In the genomic region with DNA sequence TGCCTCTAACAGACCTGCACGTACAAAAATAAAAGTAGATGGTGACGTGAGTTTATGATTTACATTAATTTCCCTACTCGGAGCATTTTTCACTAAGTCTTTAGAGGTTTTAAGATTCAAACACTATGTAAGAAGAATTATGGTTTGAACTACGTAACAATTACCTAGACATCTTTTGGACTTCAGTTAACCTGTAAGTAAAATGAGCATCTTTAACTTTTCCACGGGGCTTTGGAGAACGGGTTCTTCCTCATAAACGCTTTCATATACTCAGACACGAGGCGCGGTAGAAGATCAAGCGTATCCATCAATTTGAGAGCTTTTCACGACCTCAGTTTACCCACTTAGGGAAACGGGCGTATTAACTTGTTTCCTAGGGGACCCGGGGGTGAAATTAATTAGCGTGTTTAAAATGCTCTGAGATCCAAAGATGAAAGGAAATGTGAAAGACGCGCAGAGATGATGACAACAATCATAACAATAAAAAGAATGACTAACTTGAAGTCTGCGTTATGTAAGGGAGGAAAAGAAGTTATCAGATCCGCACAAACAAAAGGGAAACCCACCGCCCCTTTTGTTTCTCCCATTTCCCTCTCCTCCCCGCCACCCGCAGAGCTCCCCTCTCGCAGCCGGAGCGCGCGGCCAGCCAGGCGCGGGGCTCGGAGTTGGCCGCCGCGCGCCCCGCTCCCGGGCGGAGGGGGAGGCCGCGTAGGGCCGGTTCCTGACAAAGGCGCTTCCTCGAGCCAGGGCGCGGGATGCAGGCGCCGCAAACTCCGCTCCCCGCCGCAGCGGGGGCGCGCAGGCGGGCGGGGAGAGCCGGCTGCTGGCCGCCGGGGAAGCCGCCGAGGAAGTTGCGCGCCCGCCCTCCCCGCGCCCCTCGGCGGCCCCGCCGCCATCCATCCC, we compare ENCODE assay signal across 1 cellular context.
A peak's percentile ranks its signal among the peaks of the same experiment; 100 is the strongest.
TF ChIP-seq lines count a peak whose summit lies in the region.

No MANE protein-coding gene starts in this region.

TF ChIP-seq in K562, 482 proteins besides CTCF, POLR2A, EP300 and RAD21 (continued from another document and continues in another):
- TF ChIP-seq, protein P1, sequence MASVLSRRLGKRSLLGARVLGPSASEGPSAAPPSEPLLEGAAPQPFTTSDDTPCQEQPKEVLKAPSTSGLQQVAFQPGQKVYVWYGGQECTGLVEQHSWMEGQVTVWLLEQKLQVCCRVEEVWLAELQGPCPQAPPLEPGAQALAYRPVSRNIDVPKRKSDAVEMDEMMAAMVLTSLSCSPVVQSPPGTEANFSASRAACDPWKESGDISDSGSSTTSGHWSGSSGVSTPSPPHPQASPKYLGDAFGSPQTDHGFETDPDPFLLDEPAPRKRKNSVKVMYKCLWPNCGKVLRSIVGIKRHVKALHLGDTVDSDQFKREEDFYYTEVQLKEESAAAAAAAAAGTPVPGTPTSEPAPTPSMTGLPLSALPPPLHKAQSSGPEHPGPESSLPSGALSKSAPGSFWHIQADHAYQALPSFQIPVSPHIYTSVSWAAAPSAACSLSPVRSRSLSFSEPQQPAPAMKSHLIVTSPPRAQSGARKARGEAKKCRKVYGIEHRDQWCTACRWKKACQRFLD (CRISPR knock-in tag; IDR thresholded peaks at IDR 0.05) = no peak
- TF ChIP-seq ZNF584 (CRISPR knock-in tag; IDR thresholded peaks at IDR 0.05; ENCODE audit: low read depth) = no peak
- peak; percentile 49; the same call in 1 of the 2 replicates for TF ChIP-seq LEF1 (IDR thresholded peaks at IDR 0.05)
- peak; percentile 17 for TF ChIP-seq TBP (optimal IDR thresholded peaks at IDR 0.05; ENCODE audit: low read depth, low read length)
- peak; percentile 30; the same call in 1 of the 2 replicates for TF ChIP-seq SIN3B (IDR thresholded peaks at IDR 0.05; ENCODE audit: low read depth)
- TF ChIP-seq, protein P2, sequence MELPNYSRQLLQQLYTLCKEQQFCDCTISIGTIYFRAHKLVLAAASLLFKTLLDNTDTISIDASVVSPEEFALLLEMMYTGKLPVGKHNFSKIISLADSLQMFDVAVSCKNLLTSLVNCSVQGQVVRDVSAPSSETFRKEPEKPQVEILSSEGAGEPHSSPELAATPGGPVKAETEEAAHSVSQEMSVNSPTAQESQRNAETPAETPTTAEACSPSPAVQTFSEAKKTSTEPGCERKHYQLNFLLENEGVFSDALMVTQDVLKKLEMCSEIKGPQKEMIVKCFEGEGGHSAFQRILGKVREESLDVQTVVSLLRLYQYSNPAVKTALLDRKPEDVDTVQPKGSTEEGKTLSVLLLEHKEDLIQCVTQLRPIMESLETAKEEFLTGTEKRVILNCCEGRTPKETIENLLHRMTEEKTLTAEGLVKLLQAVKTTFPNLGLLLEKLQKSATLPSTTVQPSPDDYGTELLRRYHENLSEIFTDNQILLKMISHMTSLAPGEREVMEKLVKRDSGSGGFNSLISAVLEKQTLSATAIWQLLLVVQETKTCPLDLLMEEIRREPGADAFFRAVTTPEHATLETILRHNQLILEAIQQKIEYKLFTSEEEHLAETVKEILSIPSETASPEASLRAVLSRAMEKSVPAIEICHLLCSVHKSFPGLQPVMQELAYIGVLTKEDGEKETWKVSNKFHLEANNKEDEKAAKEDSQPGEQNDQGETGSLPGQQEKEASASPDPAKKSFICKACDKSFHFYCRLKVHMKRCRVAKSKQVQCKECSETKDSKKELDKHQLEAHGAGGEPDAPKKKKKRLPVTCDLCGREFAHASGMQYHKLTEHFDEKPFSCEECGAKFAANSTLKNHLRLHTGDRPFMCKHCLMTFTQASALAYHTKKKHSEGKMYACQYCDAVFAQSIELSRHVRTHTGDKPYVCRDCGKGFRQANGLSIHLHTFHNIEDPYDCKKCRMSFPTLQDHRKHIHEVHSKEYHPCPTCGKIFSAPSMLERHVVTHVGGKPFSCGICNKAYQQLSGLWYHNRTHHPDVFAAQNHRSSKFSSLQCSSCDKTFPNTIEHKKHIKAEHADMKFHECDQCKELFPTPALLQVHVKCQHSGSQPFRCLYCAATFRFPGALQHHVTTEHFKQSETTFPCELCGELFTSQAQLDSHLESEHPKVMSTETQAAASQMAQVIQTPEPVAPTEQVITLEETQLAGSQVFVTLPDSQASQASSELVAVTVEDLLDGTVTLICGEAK (IDR thresholded peaks at IDR 0.05) = peak; percentile 11; the same call in 1 of the 2 replicates
- TF ChIP-seq, protein P2 (CRISPR knock-in tag; IDR thresholded peaks at IDR 0.05) = no peak
- no peak for TF ChIP-seq NFIC (IDR thresholded peaks at IDR 0.05)
- TF ChIP-seq SETDB1 (IDR thresholded peaks at IDR 0.05; ENCODE audit: low read length) = no peak
- TF ChIP-seq PURB (CRISPR knock-in tag; IDR thresholded peaks at IDR 0.05; ENCODE audit: low read depth) = no peak
- TF ChIP-seq, protein P3, sequence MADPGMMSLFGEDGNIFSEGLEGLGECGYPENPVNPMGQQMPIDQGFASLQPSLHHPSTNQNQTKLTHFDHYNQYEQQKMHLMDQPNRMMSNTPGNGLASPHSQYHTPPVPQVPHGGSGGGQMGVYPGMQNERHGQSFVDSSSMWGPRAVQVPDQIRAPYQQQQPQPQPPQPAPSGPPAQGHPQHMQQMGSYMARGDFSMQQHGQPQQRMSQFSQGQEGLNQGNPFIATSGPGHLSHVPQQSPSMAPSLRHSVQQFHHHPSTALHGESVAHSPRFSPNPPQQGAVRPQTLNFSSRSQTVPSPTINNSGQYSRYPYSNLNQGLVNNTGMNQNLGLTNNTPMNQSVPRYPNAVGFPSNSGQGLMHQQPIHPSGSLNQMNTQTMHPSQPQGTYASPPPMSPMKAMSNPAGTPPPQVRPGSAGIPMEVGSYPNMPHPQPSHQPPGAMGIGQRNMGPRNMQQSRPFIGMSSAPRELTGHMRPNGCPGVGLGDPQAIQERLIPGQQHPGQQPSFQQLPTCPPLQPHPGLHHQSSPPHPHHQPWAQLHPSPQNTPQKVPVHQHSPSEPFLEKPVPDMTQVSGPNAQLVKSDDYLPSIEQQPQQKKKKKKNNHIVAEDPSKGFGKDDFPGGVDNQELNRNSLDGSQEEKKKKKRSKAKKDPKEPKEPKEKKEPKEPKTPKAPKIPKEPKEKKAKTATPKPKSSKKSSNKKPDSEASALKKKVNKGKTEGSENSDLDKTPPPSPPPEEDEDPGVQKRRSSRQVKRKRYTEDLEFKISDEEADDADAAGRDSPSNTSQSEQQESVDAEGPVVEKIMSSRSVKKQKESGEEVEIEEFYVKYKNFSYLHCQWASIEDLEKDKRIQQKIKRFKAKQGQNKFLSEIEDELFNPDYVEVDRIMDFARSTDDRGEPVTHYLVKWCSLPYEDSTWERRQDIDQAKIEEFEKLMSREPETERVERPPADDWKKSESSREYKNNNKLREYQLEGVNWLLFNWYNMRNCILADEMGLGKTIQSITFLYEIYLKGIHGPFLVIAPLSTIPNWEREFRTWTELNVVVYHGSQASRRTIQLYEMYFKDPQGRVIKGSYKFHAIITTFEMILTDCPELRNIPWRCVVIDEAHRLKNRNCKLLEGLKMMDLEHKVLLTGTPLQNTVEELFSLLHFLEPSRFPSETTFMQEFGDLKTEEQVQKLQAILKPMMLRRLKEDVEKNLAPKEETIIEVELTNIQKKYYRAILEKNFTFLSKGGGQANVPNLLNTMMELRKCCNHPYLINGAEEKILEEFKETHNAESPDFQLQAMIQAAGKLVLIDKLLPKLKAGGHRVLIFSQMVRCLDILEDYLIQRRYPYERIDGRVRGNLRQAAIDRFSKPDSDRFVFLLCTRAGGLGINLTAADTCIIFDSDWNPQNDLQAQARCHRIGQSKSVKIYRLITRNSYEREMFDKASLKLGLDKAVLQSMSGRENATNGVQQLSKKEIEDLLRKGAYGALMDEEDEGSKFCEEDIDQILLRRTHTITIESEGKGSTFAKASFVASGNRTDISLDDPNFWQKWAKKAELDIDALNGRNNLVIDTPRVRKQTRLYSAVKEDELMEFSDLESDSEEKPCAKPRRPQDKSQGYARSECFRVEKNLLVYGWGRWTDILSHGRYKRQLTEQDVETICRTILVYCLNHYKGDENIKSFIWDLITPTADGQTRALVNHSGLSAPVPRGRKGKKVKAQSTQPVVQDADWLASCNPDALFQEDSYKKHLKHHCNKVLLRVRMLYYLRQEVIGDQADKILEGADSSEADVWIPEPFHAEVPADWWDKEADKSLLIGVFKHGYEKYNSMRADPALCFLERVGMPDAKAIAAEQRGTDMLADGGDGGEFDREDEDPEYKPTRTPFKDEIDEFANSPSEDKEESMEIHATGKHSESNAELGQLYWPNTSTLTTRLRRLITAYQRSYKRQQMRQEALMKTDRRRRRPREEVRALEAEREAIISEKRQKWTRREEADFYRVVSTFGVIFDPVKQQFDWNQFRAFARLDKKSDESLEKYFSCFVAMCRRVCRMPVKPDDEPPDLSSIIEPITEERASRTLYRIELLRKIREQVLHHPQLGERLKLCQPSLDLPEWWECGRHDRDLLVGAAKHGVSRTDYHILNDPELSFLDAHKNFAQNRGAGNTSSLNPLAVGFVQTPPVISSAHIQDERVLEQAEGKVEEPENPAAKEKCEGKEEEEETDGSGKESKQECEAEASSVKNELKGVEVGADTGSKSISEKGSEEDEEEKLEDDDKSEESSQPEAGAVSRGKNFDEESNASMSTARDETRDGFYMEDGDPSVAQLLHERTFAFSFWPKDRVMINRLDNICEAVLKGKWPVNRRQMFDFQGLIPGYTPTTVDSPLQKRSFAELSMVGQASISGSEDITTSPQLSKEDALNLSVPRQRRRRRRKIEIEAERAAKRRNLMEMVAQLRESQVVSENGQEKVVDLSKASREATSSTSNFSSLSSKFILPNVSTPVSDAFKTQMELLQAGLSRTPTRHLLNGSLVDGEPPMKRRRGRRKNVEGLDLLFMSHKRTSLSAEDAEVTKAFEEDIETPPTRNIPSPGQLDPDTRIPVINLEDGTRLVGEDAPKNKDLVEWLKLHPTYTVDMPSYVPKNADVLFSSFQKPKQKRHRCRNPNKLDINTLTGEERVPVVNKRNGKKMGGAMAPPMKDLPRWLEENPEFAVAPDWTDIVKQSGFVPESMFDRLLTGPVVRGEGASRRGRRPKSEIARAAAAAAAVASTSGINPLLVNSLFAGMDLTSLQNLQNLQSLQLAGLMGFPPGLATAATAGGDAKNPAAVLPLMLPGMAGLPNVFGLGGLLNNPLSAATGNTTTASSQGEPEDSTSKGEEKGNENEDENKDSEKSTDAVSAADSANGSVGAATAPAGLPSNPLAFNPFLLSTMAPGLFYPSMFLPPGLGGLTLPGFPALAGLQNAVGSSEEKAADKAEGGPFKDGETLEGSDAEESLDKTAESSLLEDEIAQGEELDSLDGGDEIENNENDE (IDR thresholded peaks at IDR 0.05; ENCODE audit: low read depth, low read length) = no peak
- no peak for TF ChIP-seq RBM39 (optimal IDR thresholded peaks at IDR 0.05; ENCODE audit: low read depth, low read length)
- TF ChIP-seq, protein P4, sequence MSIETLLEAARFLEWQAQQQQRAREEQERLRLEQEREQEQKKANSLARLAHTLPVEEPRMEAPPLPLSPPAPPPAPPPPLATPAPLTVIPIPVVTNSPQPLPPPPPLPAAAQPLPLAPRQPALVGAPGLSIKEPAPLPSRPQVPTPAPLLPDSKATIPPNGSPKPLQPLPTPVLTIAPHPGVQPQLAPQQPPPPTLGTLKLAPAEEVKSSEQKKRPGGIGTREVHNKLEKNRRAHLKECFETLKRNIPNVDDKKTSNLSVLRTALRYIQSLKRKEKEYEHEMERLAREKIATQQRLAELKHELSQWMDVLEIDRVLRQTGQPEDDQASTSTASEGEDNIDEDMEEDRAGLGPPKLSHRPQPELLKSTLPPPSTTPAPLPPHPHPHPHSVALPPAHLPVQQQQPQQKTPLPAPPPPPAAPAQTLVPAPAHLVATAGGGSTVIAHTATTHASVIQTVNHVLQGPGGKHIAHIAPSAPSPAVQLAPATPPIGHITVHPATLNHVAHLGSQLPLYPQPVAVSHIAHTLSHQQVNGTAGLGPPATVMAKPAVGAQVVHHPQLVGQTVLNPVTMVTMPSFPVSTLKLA (conservative IDR thresholded peaks at IDR 0.05) = 0 out of 4 replicates have a peak, but pooled peaks of 1 of the 2 experiments have one; percentile 34
- TF ChIP-seq KDM1A (IDR thresholded peaks at IDR 0.05) = 0 out of 4 replicates have a peak, but pooled peaks of 1 of the 2 experiments have one; percentile 7
- TF ChIP-seq, protein P5, sequence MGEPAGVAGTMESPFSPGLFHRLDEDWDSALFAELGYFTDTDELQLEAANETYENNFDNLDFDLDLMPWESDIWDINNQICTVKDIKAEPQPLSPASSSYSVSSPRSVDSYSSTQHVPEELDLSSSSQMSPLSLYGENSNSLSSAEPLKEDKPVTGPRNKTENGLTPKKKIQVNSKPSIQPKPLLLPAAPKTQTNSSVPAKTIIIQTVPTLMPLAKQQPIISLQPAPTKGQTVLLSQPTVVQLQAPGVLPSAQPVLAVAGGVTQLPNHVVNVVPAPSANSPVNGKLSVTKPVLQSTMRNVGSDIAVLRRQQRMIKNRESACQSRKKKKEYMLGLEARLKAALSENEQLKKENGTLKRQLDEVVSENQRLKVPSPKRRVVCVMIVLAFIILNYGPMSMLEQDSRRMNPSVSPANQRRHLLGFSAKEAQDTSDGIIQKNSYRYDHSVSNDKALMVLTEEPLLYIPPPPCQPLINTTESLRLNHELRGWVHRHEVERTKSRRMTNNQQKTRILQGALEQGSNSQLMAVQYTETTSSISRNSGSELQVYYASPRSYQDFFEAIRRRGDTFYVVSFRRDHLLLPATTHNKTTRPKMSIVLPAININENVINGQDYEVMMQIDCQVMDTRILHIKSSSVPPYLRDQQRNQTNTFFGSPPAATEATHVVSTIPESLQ (CRISPR knock-in tag; IDR thresholded peaks at IDR 0.05) = no peak
- TF ChIP-seq CTBP1 (IDR thresholded peaks at IDR 0.05; ENCODE audit: borderline replicate concordance) = no peak
- TF ChIP-seq RBM25 (IDR thresholded peaks at IDR 0.05; ENCODE audit: low read depth, low read length, severe bottlenecking) = peak; percentile 26
